In the genomic region with DNA sequence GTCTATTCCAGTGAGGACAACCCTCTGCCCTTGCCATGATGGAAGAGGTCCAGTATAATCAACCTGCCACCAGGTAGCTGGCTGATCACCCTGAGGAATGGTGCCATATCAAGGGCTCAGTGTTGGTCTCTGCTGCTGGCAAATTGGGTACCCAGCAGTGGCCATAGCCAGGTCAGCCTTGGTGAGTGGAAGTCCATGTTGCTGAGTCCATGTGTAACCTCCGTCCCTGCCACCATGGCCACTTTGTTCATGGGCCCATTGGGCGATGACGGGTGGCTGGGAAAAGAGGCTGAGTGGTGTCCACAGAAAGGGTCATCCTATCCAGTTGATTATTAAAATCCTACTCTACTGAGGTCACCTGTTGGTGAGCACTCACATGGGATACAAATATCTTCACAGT, we compare ENCODE assay signal across 2 cellular contexts. TPM values are rescaled to one million over a fixed set of nuclear protein-coding genes. Genes with fewer than 3 reads are reported as not detected.
"Had no signal": no experiment of that assay in that cellular context is flagged by ENCODE, and none has a peak within 500 bp of the region (broad histone marks: within the 10 kb centered on the region; RNA-seq: fewer than 3 reads in every experiment).

No MANE protein-coding gene starts in this region.

RNA-seq across cellular contexts. Expression of a gene that starts 45.4 kb away (rescaled TPM):
- total RNA-seq: subcutaneous adipose tissue, vagina had no signal
